Comparison of ENCODE assay signal across 8 cellular contexts in genomic region chr1:44730741-44731512, GRCh38. TPM values are rescaled to one million over a fixed set of nuclear protein-coding genes. Genes with fewer than 3 reads are reported as not detected.
DNase-seq lines count a peak whose midpoint lies in the region; ATAC-seq, FAIRE-seq and TF ChIP-seq lines count a peak whose summit lies in the region.

TSS of gene RNU5D-1 (minus strand) at chr1:44731170.

- DNase-seq in GM13977 (ENCODE audit: low spot score) (peak; percentile 90), NCI-H1436 treated with DMSO at 0.1 percent for 48 hours (lab: John Stamatoyannopoulos, UW) (peak; percentile 76), T follicular helper cell (ENCODE audit: low read depth) (peak; percentile 88), amniotic stem cell (lab: John Stamatoyannopoulos, UW) (peak; percentile 89), left ventricle myocardium superior (peak; percentile 92), psoas muscle (peak; percentile 93 to 95), urothelium cell line (ENCODE audit: low spot score) (peak; percentile 88)

- H3K4me3 ChIP-seq in psoas muscle, result peak within 1 kb of the TSS; percentile 29

- H3K27me3 ChIP-seq in psoas muscle (ENCODE audit: insufficient read depth in 3 of 3, low read length in 2 of 3), result no peaks in the 10 kb centered on the region

- peak within 1 kb of the TSS; percentile 85 for H3K27ac ChIP-seq in psoas muscle

- no peaks in the 10 kb centered on the region for H3K9me3 ChIP-seq in psoas muscle

- intact Hi-C loops in left ventricle myocardium superior (cut with micrococcal nuclease) (no loop called here), psoas muscle (cut with DNase I) (no loop called here)

- no peak for FAIRE-seq in urothelium cell line (lab: Jason Lieb, UNC)

- peaks cover 10% of the 10 kb centered on the region for H3K4me1 ChIP-seq in psoas muscle

- no peaks in the 10 kb centered on the region for H3K36me3 ChIP-seq in psoas muscle (ENCODE audit: insufficient read depth in 1 of 2, low read depth in 1 of 2)

- peak; percentile 74 for TF ChIP-seq CTCF in GM13977 (IDR thresholded peaks at IDR 0.05; ENCODE audit: extremely low read depth, insufficient read depth, missing control alignments)
- peak; percentile 84 for TF ChIP-seq CTCF in psoas muscle (IDR thresholded peaks at IDR 0.05)

- in situ Hi-C loops in GM13977 (cut with MboI; ENCODE audit: low pct_unique_long_range_greater_than_20kb, low sequenced_read_pairs, unreplicated experiment), result no loop called here

- ATAC-seq in HG02870 (IDR thresholded peaks at IDR 0.05; ENCODE audit: unreplicated experiment) (peak; percentile 54), left ventricle myocardium superior (peak; percentile 85), psoas muscle (peak; percentile 85 to 87 (median 86))

- 4 to 7% (median 4%) methylated on average over 19 of the region's 19 CpGs for WGBS in psoas muscle, 3 donors

RNA-seq across cellular contexts. Expression of gene RNU5D-1, which starts in this region (rescaled TPM):
- total RNA-seq in left ventricle myocardium superior (not detected), psoas muscle (not detected)
- polyA plus RNA-seq in psoas muscle, result not detected

Comparison
In these comparisons a context has a peak if more than half of its experiments do, and no peak if none do; other contexts are left out.
1. Peak in every context shown above with its lines: DNase-seq, ATAC-seq, H3K4me3 ChIP-seq and H3K27ac ChIP-seq.
2. Peak in DNase-seq and ATAC-seq in left ventricle myocardium superior; RNA of the gene not detected or under 1 TPM.
3. Peak in DNase-seq, ATAC-seq, H3K4me3 ChIP-seq and H3K27ac ChIP-seq in psoas muscle; RNA of the gene not detected or under 1 TPM.